Comparison of ENCODE assay signal across 12 cellular contexts in the genomic region with DNA sequence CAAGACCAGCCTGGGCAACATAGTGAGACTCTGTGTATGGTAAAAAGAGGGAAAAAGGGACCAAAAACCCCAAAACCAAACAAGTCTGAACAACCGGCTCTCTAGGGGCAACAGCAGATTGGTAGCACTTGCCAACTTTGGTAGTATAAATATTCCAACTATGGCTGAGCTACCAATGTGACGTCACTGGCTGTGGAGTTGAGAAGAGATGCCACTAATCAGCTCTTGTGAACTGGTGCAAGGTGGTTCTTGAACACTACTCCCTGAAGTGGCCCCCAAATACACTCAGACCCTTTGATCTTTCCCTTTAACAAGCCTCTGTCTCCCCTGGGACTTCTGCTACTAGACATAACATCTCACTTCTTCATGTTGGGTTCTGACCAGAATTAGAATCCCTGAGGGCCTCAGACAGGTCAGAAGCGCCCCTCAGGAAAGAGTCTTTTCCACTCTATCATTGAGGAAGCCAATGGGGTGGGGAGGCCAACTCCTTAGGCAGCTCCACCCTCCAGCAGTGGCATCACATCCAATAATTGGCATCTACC. TPM values are rescaled to one million over a fixed set of nuclear protein-coding genes. Genes with fewer than 3 reads are reported as not detected.
DNase-seq lines count a peak whose midpoint lies in the region; ATAC-seq and TF ChIP-seq lines count a peak whose summit lies in the region.
"Had no signal": no experiment of that assay in that cellular context is flagged by ENCODE, and none has a peak within 500 bp of the region (broad histone marks: within the 10 kb centered on the region; RNA-seq: fewer than 3 reads in every experiment).

No MANE protein-coding gene starts in this region.

- TF ChIP-seq CTCF in thyroid gland (IDR thresholded peaks at IDR 0.05), result no peak

- H3K27me3 ChIP-seq in thyroid gland, result no peaks in the 10 kb centered on the region
- H3K27me3 ChIP-seq: ovary had no signal

- H3K4me1 ChIP-seq in thyroid gland, result peaks cover 47 to 80% of the 10 kb centered on the region in 2 donors

- no peaks in the 10 kb centered on the region for H3K9me3 ChIP-seq in thyroid gland
- H3K9me3 ChIP-seq: ovary had no signal

- DNase-seq in NAMALWA (ENCODE audit: low spot score) (peak; percentile 38), germinal center (ENCODE audit: low spot score) (peak; percentile 44), thyroid gland (no peak), NOMO-1 treated with dmso at 0.1 percent for 144 hours (lab: John Stamatoyannopoulos, UW; ENCODE audit: unreplicated experiment) (no peak), SHP77 (lab: John Stamatoyannopoulos, UW) (no peak), NCI-H526 treated with DMSO at 0.1 percent for 48 hours (lab: John Stamatoyannopoulos, UW) (no peak)
- DNase-seq: CD8-positive, alpha-beta T cell; NCI-H1048; NCI-H446 treated with DMSO at 0.1 percent for 48 hours; ovary had no signal

- TF ChIP-seq POLR2A in thyroid gland (IDR thresholded peaks at IDR 0.05), result no peak

- ATAC-seq in GM19395 (IDR thresholded peaks at IDR 0.05; ENCODE audit: unreplicated experiment), result peak; percentile 33
- ATAC-seq: CD8-positive, alpha-beta T cell had no signal

- H3K36me3 ChIP-seq in thyroid gland, result no peaks in the 10 kb centered on the region
- H3K36me3 ChIP-seq: ovary had no signal

- intact Hi-C loops in thyroid gland (cut with DNase I), result no loop called here

- H3K27ac ChIP-seq in thyroid gland, result peak overlapping the region; percentile 73 to 83 (median 80)

- no peak overlapping the region for H3K4me3 ChIP-seq in thyroid gland (replicated peaks in 1 of 3)
- H3K4me3 ChIP-seq: GM23248, ovary had no signal

- 65 to 72% methylated on average over 3 of the region's 3 CpGs for WGBS in thyroid gland, 2 donors

RNA-seq across cellular contexts. Expression of a gene that starts 49.1 kb away (rescaled TPM):
- total RNA-seq in thyroid gland, result 1,000 to 10,000 TPM; 1,071 to 3,396 (median 1,647) TPM

RNA-seq across cellular contexts. Expression of a gene that starts 49.3 kb away (rescaled TPM):
- 10 to 100 TPM in 1 of 4 donors, 1 to 10 TPM in 3; 7.7 to 48.5 (median 9.4) TPM for total RNA-seq in thyroid gland

Comparison
In these comparisons a context has a peak if more than half of its experiments do, and no peak if none do; other contexts are left out.
1. DNase-seq: peak in NAMALWA (single experiment) and germinal center (single experiment); none in thyroid gland (0 of 2), NOMO-1 treated with dmso at 0.1 percent for 144 hours (single experiment), SHP77 (0 of 2) and NCI-H526 treated with DMSO at 0.1 percent for 48 hours (single experiment).